In genomic region chr19:42505066-42505465, GRCh38 we compare ENCODE assay signal across 27 cellular contexts. TPM values are rescaled to one million over a fixed set of nuclear protein-coding genes. Genes with fewer than 3 reads are reported as not detected.
"Had no signal": no experiment of that assay in that cellular context is flagged by ENCODE, and none has a peak within 500 bp of the region (broad histone marks: within the 10 kb centered on the region; RNA-seq: fewer than 3 reads in every experiment).

No MANE protein-coding gene starts in this region.

- ATAC-seq: esophagus mucosa, gastrocnemius medialis, heart right ventricle, left lobe of liver, natural killer cell, psoas muscle, sciatic nerve had no signal

- H3K4me1 ChIP-seq: gastrocnemius medialis, heart right ventricle, neural progenitor cell, psoas muscle, suprapubic skin, thyroid gland, upper lobe of left lung, vagina had no signal

- H3K9me3 Mint-ChIP-seq: natural killer cell, neural progenitor cell had no signal

- DNase-seq: cortex of kidney; dorsolateral prefrontal cortex; effector CD8-positive, alpha-beta T cell; gastrocnemius medialis; heart right ventricle; hypothalamus; kidney glomerular epithelial cell; natural killer cell; nucleus accumbens; ovary; psoas muscle; retina; spleen; stimulated activated CD4-positive, alpha-beta T cell treated with anti-CD3 and anti-CD28 coated beads, Interleukin-15, amount 100 ng/mL, for 24 hours; stimulated activated CD4-positive, alpha-beta T cell treated with anti-CD3 and anti-CD28 coated beads, Interleukin-1b, Interleukin-23, amount 100 ng/mL, for 48 hours; stimulated activated CD4-positive, alpha-beta T cell treated with anti-CD3 and anti-CD28 coated beads, Interleukin-4, amount 100 ng/mL, for 24 hours; stimulated activated naive CD4-positive, alpha-beta T cell; thyroid gland; upper lobe of left lung had no signal

- H2AFZ ChIP-seq: neural progenitor cell had no signal

- H3K27ac ChIP-seq: dorsolateral prefrontal cortex, gastrocnemius medialis, heart right ventricle, neural progenitor cell, ovary, psoas muscle, spleen, suprapubic skin, thyroid gland, upper lobe of left lung, vagina had no signal

- H3K36me3 ChIP-seq: gastrocnemius medialis, neural progenitor cell, ovary, suprapubic skin, thyroid gland, vagina had no signal

- H3K4me3 ChIP-seq: dorsolateral prefrontal cortex, gastrocnemius medialis, heart right ventricle, neural progenitor cell, ovary, psoas muscle, spleen, suprapubic skin, thyroid gland, upper lobe of left lung, vagina had no signal

- H3K27ac Mint-ChIP-seq: natural killer cell, neural progenitor cell had no signal

- H3K9ac ChIP-seq: neural progenitor cell had no signal

- H3K4me1 Mint-ChIP-seq: natural killer cell, neural progenitor cell had no signal

- H3K27me3 ChIP-seq: dorsolateral prefrontal cortex, gastrocnemius medialis, heart right ventricle, neural progenitor cell, ovary, spleen, suprapubic skin, thyroid gland, upper lobe of left lung, vagina had no signal

- H3K36me3 Mint-ChIP-seq: natural killer cell, neural progenitor cell had no signal

- H3K4me3 Mint-ChIP-seq: natural killer cell, neural progenitor cell had no signal

- H3K4me2 ChIP-seq: neural progenitor cell had no signal

- H3K9me3 ChIP-seq: gastrocnemius medialis, heart right ventricle, ovary, psoas muscle, spleen, suprapubic skin, thyroid gland, upper lobe of left lung, vagina had no signal

RNA-seq across cellular contexts. Expression of gene CEACAM1, which starts 23.2 kb away (rescaled TPM):
- total RNA-seq: chondrocyte, myocyte had no signal
